Comparison of ENCODE assay signal across 23 cellular contexts in genomic region chr6:110232456-110232855, GRCh38. TPM values are rescaled to one million over a fixed set of nuclear protein-coding genes. Genes with fewer than 3 reads are reported as not detected.
DNase-seq lines count a peak whose midpoint lies in the region; TF ChIP-seq lines count a peak whose summit lies in the region.
"Had no signal": no experiment of that assay in that cellular context is flagged by ENCODE, and none has a peak within 500 bp of the region (broad histone marks: within the 10 kb centered on the region; RNA-seq: fewer than 3 reads in every experiment).

No MANE protein-coding gene starts in this region.

- TF ChIP-seq CTCF in AG09309 (IDR thresholded peaks at IDR 0.05; ENCODE audit: control insufficient read depth, insufficient read depth, low read depth, low read length, missing control alignments) (no peak), cardiac fibroblast (IDR thresholded peaks at IDR 0.05; ENCODE audit: low read depth, low read length) (no peak), MM.1S (IDR thresholded peaks at IDR 0.05; ENCODE audit: low read length) (no peak), GM13976 (IDR thresholded peaks at IDR 0.05; ENCODE audit: borderline replicate concordance, control extremely low read depth, extremely low read depth, insufficient read depth, missing control alignments) (no peak)

- no peak overlapping the region for H3K18ac ChIP-seq in mesenchymal stem cell (ENCODE audit: low read depth in 1 of 2, low read length in 2 of 2)

- H3K4me1 ChIP-seq in GM23248 (ENCODE audit: insufficient read depth) (peaks cover 11% of the 10 kb centered on the region), mesenchymal stem cell (ENCODE audit: control insufficient read depth, insufficient read depth, low read depth, low read length) (no peaks in the 10 kb centered on the region), MM.1S (ENCODE audit: low read length) (peaks cover 9% of the 10 kb centered on the region)
- H3K4me1 ChIP-seq: pancreas, right lobe of liver had no signal

- H3K36me3 ChIP-seq in GM23248 (ENCODE audit: low read depth) (peaks cover 13% of the 10 kb centered on the region), mesenchymal stem cell (ENCODE audit: control insufficient read depth in 1 of 2, insufficient read depth in 2 of 2, low read depth in 1 of 2, low read length in 2 of 2) (peaks cover 0 to 31% of the 10 kb centered on the region in 2 experiments), MM.1S (replicated peaks; ENCODE audit: insufficient read depth, low read length) (0 out of 2 replicates have a peak, but pooled peaks cover 4% of the 10 kb centered on the region)

- H3K9me2 ChIP-seq in GM23248 (ENCODE audit: insufficient read depth), result no peaks in the 10 kb centered on the region
- no peaks in the 10 kb centered on the region for H3K9me2 ChIP-seq in MM.1S (replicated peaks; ENCODE audit: insufficient read depth, low read length)

- H3K27me3 ChIP-seq in GM23248 (replicated peaks; ENCODE audit: insufficient read depth) (no peaks in the 10 kb centered on the region), mesenchymal stem cell (ENCODE audit: control insufficient read depth in 1 of 2, insufficient read depth in 1 of 2, low read length in 2 of 2) (no peaks in the 10 kb centered on the region), MM.1S (replicated peaks; ENCODE audit: insufficient read depth, low read length) (no peaks in the 10 kb centered on the region)
- H3K27me3 ChIP-seq: BLaER1 treated with 17β-estradiol and CSF1 and Interleukin-3, amounts not matched to agents 10 nM and 100 nM; pancreas; right lobe of liver; stomach had no signal

- no peak overlapping the region for H2AK5ac ChIP-seq in mesenchymal stem cell (ENCODE audit: low read length, severe bottlenecking)

- H4K20me1 ChIP-seq in GM23248 (ENCODE audit: insufficient read depth) (no peaks in the 10 kb centered on the region), MM.1S (ENCODE audit: insufficient read depth, low read length) (no peaks in the 10 kb centered on the region)
- H4K20me1 ChIP-seq: BLaER1 treated with 17β-estradiol and CSF1 and Interleukin-3, amounts not matched to agents 10 nM and 100 nM had no signal

- H3K4me2 ChIP-seq in GM23248 (ENCODE audit: unreplicated experiment), result peak overlapping the region; percentile 27
- no peak overlapping the region for H3K4me2 ChIP-seq in mesenchymal stem cell (ENCODE audit: low read length, poor library complexity, severe bottlenecking)
- no peak overlapping the region for H3K4me2 ChIP-seq in MM.1S (ENCODE audit: low read depth, low read length)
- H3K4me2 ChIP-seq: BLaER1 treated with 17β-estradiol and CSF1 and Interleukin-3, amounts not matched to agents 10 nM and 100 nM had no signal

- in situ Hi-C loops in GM23248 (cut with MboI), result no loop called here
- in situ Hi-C loops in GM13976 (cut with MboI; ENCODE audit: low sequenced_read_pairs, unreplicated experiment), result no loop called here

- H2BK5ac ChIP-seq in mesenchymal stem cell (ENCODE audit: low read depth, low read length, poor library complexity, severe bottlenecking), result no peak overlapping the region

- DNase-seq in AG09309 (ENCODE audit: low read depth) (peak; percentile 52), GM23248 (peak; percentile 66), cardiac fibroblast (ENCODE audit: low read depth in 2 of 2) (peak; percentile 59 to 68), mesenchymal stem cell (no peak), MM.1S (no peak), NCI-H1092 treated with DMSO at 0.1 percent for 48 hours (lab: John Stamatoyannopoulos, UW) (no peak), GM13976 (ENCODE audit: low spot score) (no peak)
- DNase-seq in stimulated activated CD4-positive, alpha-beta T cell treated with anti-CD3 and anti-CD28 coated beads, Interleukin-1b, Interleukin-23, amount 100 ng/mL, for 48 hours, result no peak
- DNase-seq: activated CD4-positive, alpha-beta T cell treated with anti-CD3 and anti-CD28 coated beads, Interleukin-2, amount 10 ng/mL, durations not matched to agents 7 days and 5 days; activated CD8-positive, alpha-beta memory T cell treated with anti-CD3 and anti-CD28 coated beads, Interleukin-2, amount 50 U/mL, for 48 hours; activated naive CD4-positive, alpha-beta T cell; dermis blood vessel endothelial cell; head of caudate nucleus; left ventricle myocardium superior; NCI-H1694 treated with DMSO at 0.1 percent for 48 hours; NCI-H446 treated with DMSO at 0.1 percent for 48 hours; pancreas; right lobe of liver; RPMI8226; stimulated activated CD4-positive, alpha-beta T cell treated with anti-CD3 and anti-CD28 coated beads, Interleukin-2, amount 100 ng/mL, for 24 hours; stomach had no signal

- H3K9me3 ChIP-seq in GM23248 (ENCODE audit: low read depth) (no peaks in the 10 kb centered on the region), mesenchymal stem cell (ENCODE audit: control insufficient read depth, low read length) (no peaks in the 10 kb centered on the region), MM.1S (replicated peaks; ENCODE audit: insufficient read depth, low read length) (no peaks in the 10 kb centered on the region)
- H3K9me3 ChIP-seq: pancreas, right lobe of liver, stomach had no signal

- no peak overlapping the region for H2BK120ac ChIP-seq in mesenchymal stem cell (ENCODE audit: low read depth, low read length)

- H3F3A ChIP-seq in GM23248 (ENCODE audit: insufficient read depth) (peaks cover 10% of the 10 kb centered on the region; the same call in 1 of the 2 replicates), MM.1S (ENCODE audit: insufficient read depth, low read length) (no peaks in the 10 kb centered on the region)

- H3K9ac ChIP-seq in GM23248 (no peak overlapping the region), mesenchymal stem cell (ENCODE audit: low read length) (peak overlapping the region; percentile 16), MM.1S (ENCODE audit: low read length) (no peak overlapping the region)
- H3K9ac ChIP-seq: BLaER1 treated with 17β-estradiol and CSF1 and Interleukin-3, amounts not matched to agents 10 nM and 100 nM had no signal

- peak overlapping the region; percentile 63 for H3K27ac ChIP-seq in GM23248
- H3K27ac ChIP-seq in mesenchymal stem cell (ENCODE audit: low read length, poor library complexity, severe bottlenecking), result no peak overlapping the region
- H3K27ac ChIP-seq in MM.1S (ENCODE audit: low read length), result no peak overlapping the region
- H3K27ac ChIP-seq: BLaER1 treated with 17β-estradiol and CSF1 and Interleukin-3, amounts not matched to agents 10 nM and 100 nM; epithelial cell of prostate; pancreas; right lobe of liver had no signal

- H4K8ac ChIP-seq in mesenchymal stem cell (ENCODE audit: low read length), result no peak overlapping the region

- no peak overlapping the region for H3K23ac ChIP-seq in mesenchymal stem cell (ENCODE audit: low read length in 2 of 2)

- no peak overlapping the region for H2BK15ac ChIP-seq in mesenchymal stem cell (ENCODE audit: low read depth, poor library complexity, severe bottlenecking)

- no peak overlapping the region for H2BK12ac ChIP-seq in mesenchymal stem cell (ENCODE audit: low read length in 2 of 2)

- no peak overlapping the region for H3K14ac ChIP-seq in mesenchymal stem cell (ENCODE audit: low read length in 2 of 2)

- no peak overlapping the region for H2AFZ ChIP-seq in GM23248
- H2AFZ ChIP-seq in mesenchymal stem cell (ENCODE audit: low read depth, low read length), result no peak overlapping the region
- no peak overlapping the region for H2AFZ ChIP-seq in MM.1S (ENCODE audit: low read length)

- no peak overlapping the region for H4K91ac ChIP-seq in mesenchymal stem cell (ENCODE audit: low read length)

- H3K79me1 ChIP-seq in mesenchymal stem cell (replicated peaks; ENCODE audit: low read length, poor library complexity, severe bottlenecking), result no peaks in the 10 kb centered on the region

- H3K79me2 ChIP-seq in GM23248 (ENCODE audit: insufficient read depth) (no peaks in the 10 kb centered on the region), MM.1S (ENCODE audit: low read length) (no peaks in the 10 kb centered on the region)

- H3K4me3 ChIP-seq in AG09309 (ENCODE audit: control insufficient read depth, low read depth, low read length) (no peak overlapping the region), GM23248 (no peak overlapping the region), cardiac fibroblast (replicated peaks in 1 of 2; ENCODE audit: low read depth in 2 of 2, low read length in 2 of 2) (no peak overlapping the region), mesenchymal stem cell (ENCODE audit: insufficient read depth in 1 of 2, low read depth in 1 of 2, low read length in 2 of 2) (no peak overlapping the region), MM.1S (ENCODE audit: low read length) (no peak overlapping the region)
- H3K4me3 ChIP-seq: BLaER1 treated with 17β-estradiol and CSF1 and Interleukin-3, amounts not matched to agents 10 nM and 100 nM; pancreas; right lobe of liver; stomach had no signal

- H3K4ac ChIP-seq in mesenchymal stem cell (ENCODE audit: low read depth in 1 of 2, low read length in 2 of 2), result no peak overlapping the region

- WGBS in GM23248 (ENCODE audit: low coverage in 1 of 2, low lambda C conversion rate in 2 of 2, missing lambda C conversion rate in 2 of 2), 2 experiments, result 6 to 8% methylated on average over 2 of the region's 2 CpGs
- no CpG with 5 or more reads among the region's 2 CpGs for WGBS in mesenchymal stem cell

RNA-seq across cellular contexts. Expression of gene CDC40, which starts 52.2 kb away (rescaled TPM):
- 18.8 and 21.1 TPM in 2 replicates for total RNA-seq in GM23248 (2014; rRNA removed; shearing (Covaris generic))
- 21.2 and 21.9 TPM in 2 replicates for polyA plus RNA-seq in GM23248 (2016; fragmentation: Nextera tagmentation; extraction: Ambion mirVana)
- polyA plus RNA-seq in mesenchymal stem cell (2013, experiment 1 of 2), result 13.9 TPM
- polyA plus RNA-seq in mesenchymal stem cell (2013, experiment 2 of 2), result 20.3 TPM

RNA-seq across cellular contexts. Expression of gene WASF1, which starts 53.0 kb away (rescaled TPM):
- 12.3 and 14.4 TPM in 2 replicates for total RNA-seq in GM23248 (2014; rRNA removed; shearing (Covaris generic))
- polyA plus RNA-seq in GM23248 (2016; fragmentation: Nextera tagmentation; extraction: Ambion mirVana), result 24.6 and 25.1 TPM in 2 replicates
- polyA plus RNA-seq in mesenchymal stem cell (2013, experiment 1 of 2), result 18.4 TPM
- 19.2 TPM for polyA plus RNA-seq in mesenchymal stem cell (2013, experiment 2 of 2)

Comparison
In these comparisons a context has a peak if more than half of its experiments do, and no peak if none do; other contexts are left out.
1. DNase-seq: peak in AG09309 (single experiment), GM23248 (single experiment) and cardiac fibroblast (2 of 2); none in mesenchymal stem cell (single experiment), MM.1S (single experiment), NCI-H1092 treated with DMSO at 0.1 percent for 48 hours (single experiment), GM13976 (single experiment) and stimulated activated CD4-positive, alpha-beta T cell treated with anti-CD3 and anti-CD28 coated beads, Interleukin-1b, Interleukin-23, amount 100 ng/mL, for 48 hours (single experiment).